11 cellular contexts compared by ENCODE assay signal in genomic region chr9:94912700-94913249, GRCh38.
A peak's percentile ranks its signal among the peaks of the same experiment; 100 is the strongest.
DNase-seq lines count a peak whose midpoint lies in the region; ATAC-seq, FAIRE-seq and TF ChIP-seq lines count a peak whose summit lies in the region.
"Had no signal": no experiment of that assay in that cellular context is flagged by ENCODE, and none has a peak within 500 bp of the region (broad histone marks: within the 10 kb centered on the region; RNA-seq: fewer than 3 reads in every experiment).

No MANE protein-coding gene starts in this region.

- intact Hi-C loops in Panc1 (cut with micrococcal nuclease; ENCODE audit: unreplicated experiment) = no loop called here
- intact Hi-C loops in endothelial cell of umbilical vein (cut with micrococcal nuclease) = no loop called here

- no peaks in the 10 kb centered on the region for H3K9me1 ChIP-seq in endothelial cell of umbilical vein (replicated peaks; ENCODE audit: control insufficient read depth, extremely low read depth, insufficient read depth, low read length)

- no peak overlapping the region for H3K9ac ChIP-seq in endothelial cell of umbilical vein (replicated peaks; ENCODE audit: extremely low read depth, insufficient read depth, low read length)

- H3K36me3 ChIP-seq in Panc1 (ENCODE audit: control insufficient read depth, insufficient read depth, low read length) (no peaks in the 10 kb centered on the region), endothelial cell of umbilical vein (ENCODE audit: control insufficient read depth in 2 of 2, extremely low read depth in 1 of 2, insufficient read depth in 2 of 2, low read length in 2 of 2) (no peaks in the 10 kb centered on the region)

- dilution Hi-C loops in endothelial cell of umbilical vein (cut with MboI; ENCODE audit: extremely low pct_ligation_motif_present, low sequenced_read_pairs) = no loop called here

- H3K36me3 Mint-ChIP-seq in T-helper 2 cell treated with Interferon-gamma antibody and Interleukin-4, amounts not matched to agents 5 μg/mL and 100 μg/mL, for 36 hours (ENCODE audit: low read depth) = no peaks in the 10 kb centered on the region

- no peaks in the 10 kb centered on the region for H3K79me2 ChIP-seq in endothelial cell of umbilical vein (ENCODE audit: control insufficient read depth, insufficient read depth, low read length)

- CTCF ChIA-PET in Panc1 (lab: Charles Lee) = interaction anchor here (0.5 kb wide), 1 partner anchor 94 kb away, joined by 7 read pairs; no protein-coding TSS in a partner anchor
- CTCF ChIA-PET in endothelial cell of umbilical vein (lab: Charles Lee) = interaction anchor here (1.3 to 2.1 kb wide), 5 partner anchors 12 to 215 kb away, joined by 3 to 6 read pairs (median 4); no protein-coding TSS in a partner anchor

- peak; percentile 43 for DNase-seq in G401 (ENCODE audit: low spot score)
- peak; percentile 43 for DNase-seq in Panc1 (ENCODE audit: low read depth, low spot score)
- no peak for DNase-seq in endothelial cell of umbilical vein (ENCODE audit: low read depth, low spot score)
- DNase-seq in non-pigmented ciliary epithelial cell (ENCODE audit: low read depth) = peak; percentile 76
- no peak for DNase-seq in T-helper 2 cell treated with Interferon-gamma antibody and Interleukin-4, amounts not matched to agents 5 μg/mL and 100 μg/mL, for 36 hours (ENCODE audit: low spot score)
- DNase-seq in RPMI8226 = no peak
- DNase-seq in SHP77 treated with DMSO at 0.1 percent for 48 hours (lab: John Stamatoyannopoulos, UW) = no peak
- DNase-seq in stimulated activated CD4-positive, alpha-beta T cell treated with anti-CD3 and anti-CD28 coated beads, Interleukin-4, amount 100 ng/mL, for 4 hours = no peak
- DNase-seq: aorta; kidney; stimulated activated CD4-positive, alpha-beta T cell treated with anti-CD3 and anti-CD28 coated beads, Interleukin-12 subunit alpha, Interleukin-12 subunit beta, amount 100 ng/mL, for 4 hours had no signal

- H3K4me3 Mint-ChIP-seq in T-helper 2 cell treated with Interferon-gamma antibody and Interleukin-4, amounts not matched to agents 5 μg/mL and 100 μg/mL, for 36 hours = no peak overlapping the region

- H2AFZ ChIP-seq in endothelial cell of umbilical vein (ENCODE audit: low read depth, low read length) = no peak overlapping the region

- H3K27me3 ChIP-seq in Panc1 (ENCODE audit: control insufficient read depth, insufficient read depth, low read length) (no peaks in the 10 kb centered on the region), endothelial cell of umbilical vein (ENCODE audit: control insufficient read depth in 2 of 2, insufficient read depth in 2 of 2, low read length in 2 of 2) (no peaks in the 10 kb centered on the region)

- H3K9me3 ChIP-seq in Panc1 (ENCODE audit: control insufficient read depth, insufficient read depth, low read depth, low read length) = no peaks in the 10 kb centered on the region
- no peaks in the 10 kb centered on the region for H3K9me3 ChIP-seq in endothelial cell of umbilical vein (replicated peaks; ENCODE audit: control insufficient read depth, insufficient read depth, low read length)

- H3K4me3 ChIP-seq in Panc1 (ENCODE audit: low read depth in 2 of 2, low read length in 2 of 2) = no peak overlapping the region
- H3K4me3 ChIP-seq in endothelial cell of umbilical vein (replicated peaks in 1 of 3; ENCODE audit: insufficient read depth in 1 of 3, low read depth in 1 of 3, low read length in 3 of 3) = no peak overlapping the region

- no peak for TF ChIP-seq POLR2A in endothelial cell of umbilical vein (IDR thresholded peaks at IDR 0.05; ENCODE audit: low read depth, low read length)

- no peak overlapping the region for H3K4me2 ChIP-seq in endothelial cell of umbilical vein (ENCODE audit: insufficient read depth, low read length)

- H4K20me1 ChIP-seq in endothelial cell of umbilical vein (replicated peaks; ENCODE audit: control insufficient read depth, extremely low read depth, insufficient read depth, low read length) = no peaks in the 10 kb centered on the region

- POLR2A ChIA-PET in Panc1 (lab: Charles Lee) = no interaction called here
- POLR2A ChIA-PET in endothelial cell of umbilical vein (lab: Charles Lee) = no interaction called here

- peak; percentile 81 for ATAC-seq in Panc1

- BruUV-seq in Panc1 (replicated peaks; lab: Mats Ljungman, UMichigan) = no TSS peak
- BruUV-seq in endothelial cell of umbilical vein (replicated peaks; lab: Mats Ljungman, UMichigan) = no TSS peak

- H3K27ac ChIP-seq in Panc1 (ENCODE audit: low read length) (peak overlapping the region; percentile 98), endothelial cell of umbilical vein (ENCODE audit: insufficient read depth, low read depth, low read length) (no peak overlapping the region)

- peak; percentile 35 for FAIRE-seq in endothelial cell of umbilical vein (lab: Jason Lieb, UNC)
- FAIRE-seq: kidney had no signal

- peaks cover 2% of the 10 kb centered on the region for H3K27me3 Mint-ChIP-seq in T-helper 2 cell treated with Interferon-gamma antibody and Interleukin-4, amounts not matched to agents 5 μg/mL and 100 μg/mL, for 36 hours (ENCODE audit: low read depth)

- in situ Hi-C loops in G401 (cut with HindIII; ENCODE audit: low sequenced_read_pairs) (no loop called here), Panc1 (cut with HindIII; ENCODE audit: low pct_unique_long_range_greater_than_20kb, low sequenced_read_pairs) (no loop called here)

- peaks cover 2% of the 10 kb centered on the region for H3K4me1 Mint-ChIP-seq in T-helper 2 cell treated with Interferon-gamma antibody and Interleukin-4, amounts not matched to agents 5 μg/mL and 100 μg/mL, for 36 hours (ENCODE audit: low read depth)

- peaks cover 74% of the 10 kb centered on the region for H3K4me1 ChIP-seq in Panc1 (ENCODE audit: control insufficient read depth, insufficient read depth, low read length)
- peaks cover 31% of the 10 kb centered on the region for H3K4me1 ChIP-seq in endothelial cell of umbilical vein (ENCODE audit: control insufficient read depth, extremely low read depth, insufficient read depth, low read length)

- TF ChIP-seq CTCF in Panc1 (IDR thresholded peaks at IDR 0.05) (no peak), endothelial cell of umbilical vein (IDR thresholded peaks at IDR 0.05; ENCODE audit: extremely low read depth in 1 of 2, insufficient read depth in 1 of 2, low read depth in 1 of 2, low read length in 2 of 2) (no peak)

- no peak overlapping the region for H3K27ac Mint-ChIP-seq in T-helper 2 cell treated with Interferon-gamma antibody and Interleukin-4, amounts not matched to agents 5 μg/mL and 100 μg/mL, for 36 hours

- H3K9me3 Mint-ChIP-seq in T-helper 2 cell treated with Interferon-gamma antibody and Interleukin-4, amounts not matched to agents 5 μg/mL and 100 μg/mL, for 36 hours = no peaks in the 10 kb centered on the region

TF ChIP-seq in endothelial cell of umbilical vein, 7 proteins besides CTCF, POLR2A, EP300 and RAD21:
- no peak for TF ChIP-seq FOS (IDR thresholded peaks at IDR 0.05; ENCODE audit: borderline replicate concordance, insufficient read depth, low read length)
- no peak for TF ChIP-seq POLR2AphosphoS5 (IDR thresholded peaks at IDR 0.05; ENCODE audit: insufficient read depth, low read depth, low read length)
- TF ChIP-seq MYC (IDR thresholded peaks at IDR 0.05; ENCODE audit: low read depth, low read length) = no peak
- TF ChIP-seq EZH2 (IDR thresholded peaks at IDR 0.05; ENCODE audit: borderline replicate concordance, low read depth, low read length, severe bottlenecking) = no peak
- no peak for TF ChIP-seq MAX (IDR thresholded peaks at IDR 0.05; ENCODE audit: insufficient read depth, insufficient read length)
- no peak for TF ChIP-seq GATA2 (IDR thresholded peaks at IDR 0.05; ENCODE audit: insufficient read depth, insufficient read length, low read depth, low read length)
- no peak for TF ChIP-seq JUN (IDR thresholded peaks at IDR 0.05; ENCODE audit: borderline replicate concordance, insufficient read depth, insufficient read length, low read depth)
TF ChIP-seq in endothelial cell of umbilical vein: peak in this region for 0.

Comparison
In these comparisons a context has a peak if more than half of its experiments do, and no peak if none do; other contexts are left out.
1. DNase-seq: peak in G401 (single experiment), Panc1 (single experiment) and non-pigmented ciliary epithelial cell (single experiment); none in endothelial cell of umbilical vein (single experiment), T-helper 2 cell treated with Interferon-gamma antibody and Interleukin-4, amounts not matched to agents 5 μg/mL and 100 μg/mL, for 36 hours (single experiment), RPMI8226 (single experiment), SHP77 treated with DMSO at 0.1 percent for 48 hours (single experiment) and stimulated activated CD4-positive, alpha-beta T cell treated with anti-CD3 and anti-CD28 coated beads, Interleukin-4, amount 100 ng/mL, for 4 hours (0 of 2).